Comparison of ENCODE assay signal across 13 cellular contexts in genomic region chr14:35900741-35901140, GRCh38.
A peak's percentile ranks its signal among the peaks of the same experiment; 100 is the strongest.
DNase-seq lines count a peak whose midpoint lies in the region; ATAC-seq and TF ChIP-seq lines count a peak whose summit lies in the region.
"Had no signal": no experiment of that assay in that cellular context is flagged by ENCODE, and none has a peak within 500 bp of the region (broad histone marks: within the 10 kb centered on the region; RNA-seq: fewer than 3 reads in every experiment).

No MANE protein-coding gene starts in this region.

- intact Hi-C loops in dorsolateral prefrontal cortex (cut with DNase I) = loop anchor here in 1 of 2 donors (5.0 kb wide), 1 partner anchor 42 kb away; no protein-coding TSS in a partner anchor
- intact Hi-C loops in Right ventricle myocardium superior (cut with DNase I) = no loop called here

- H3K27me3 ChIP-seq in dorsolateral prefrontal cortex (no peaks in the 10 kb centered on the region), layer of hippocampus (ENCODE audit: control insufficient read depth, insufficient read depth, low read length) (no peaks in the 10 kb centered on the region)

- peak overlapping the region in 7 of 59 donors; percentile 1 to 71 (median 25) for H3K4me3 ChIP-seq in dorsolateral prefrontal cortex
- H3K4me3 ChIP-seq: GM23248 had no signal

- DNase-seq in dorsolateral prefrontal cortex (no peak), substantia nigra (lab: John Stamatoyannopoulos, UW) (peak in 2 of 49 donors; percentile 25 to 41), Right ventricle myocardium superior (no peak), DMS153 treated with DMSO at 0.1 percent for 48 hours (lab: John Stamatoyannopoulos, UW; ENCODE audit: unreplicated experiment) (no peak)
- DNase-seq: Calu3; CD4-positive, alpha-beta memory T cell; COR-L47; DND-41; GM23248; H7; HCEC 1CT had no signal

- TF ChIP-seq CTCF in dorsolateral prefrontal cortex (IDR thresholded peaks at IDR 0.05 in 54 of 56, conservative IDR thresholded peaks at IDR 0.05 in 2 of 56; ENCODE audit: low read depth in 1 of 56, partially characterized antibody in 56 of 56) = no peak

- H3K27ac ChIP-seq in dorsolateral prefrontal cortex = peak overlapping the region in 46 of 59 donors; percentile 3 to 97 (median 90)
- peak overlapping the region; percentile 27 for H3K27ac ChIP-seq in layer of hippocampus (ENCODE audit: low read depth, low read length)
- peak overlapping the region; percentile 72 for H3K27ac ChIP-seq in substantia nigra (ENCODE audit: low read depth, low read length, poor library complexity, severe bottlenecking)
- H3K27ac ChIP-seq: GM23248 had no signal

- no peak for ATAC-seq in SK-N-SH treated with all-trans-retinoic acid at 6 μM for 48 hours
- ATAC-seq in Right ventricle myocardium superior (ENCODE audit: poor library complexity) = no peak

TF ChIP-seq in SK-N-SH treated with all-trans-retinoic acid at 6 μM for 48 hours, 23 proteins besides CTCF, POLR2A, EP300 and RAD21:
- no peak for TF ChIP-seq ZNF70 (CRISPR knock-in tag; IDR thresholded peaks at IDR 0.05)
- no peak for TF ChIP-seq ZNF565 (CRISPR knock-in tag; conservative IDR thresholded peaks at IDR 0.05; ENCODE audit: low read depth)
- TF ChIP-seq SNAI2 (CRISPR knock-in tag; IDR thresholded peaks at IDR 0.05) = no peak
- TF ChIP-seq CSRNP3 (CRISPR knock-in tag; IDR thresholded peaks at IDR 0.05) = no peak
- TF ChIP-seq ZFP3 (CRISPR knock-in tag; IDR thresholded peaks at IDR 0.05) = no peak
- no peak for TF ChIP-seq ESRRG (CRISPR knock-in tag; IDR thresholded peaks at IDR 0.05)
- TF ChIP-seq TOX (CRISPR knock-in tag; IDR thresholded peaks at IDR 0.05; ENCODE audit: borderline replicate concordance) = no peak
- no peak for TF ChIP-seq ZNF8 (CRISPR knock-in tag; IDR thresholded peaks at IDR 0.05)
- no peak for TF ChIP-seq PATZ1 (CRISPR knock-in tag; IDR thresholded peaks at IDR 0.05; ENCODE audit: borderline replicate concordance)
- TF ChIP-seq GLIS3 (CRISPR knock-in tag; IDR thresholded peaks at IDR 0.05) = no peak
- TF ChIP-seq CSDC2 (CRISPR knock-in tag; IDR thresholded peaks at IDR 0.05) = no peak
- no peak for TF ChIP-seq ZC3H10 (CRISPR knock-in tag; IDR thresholded peaks at IDR 0.05)
- TF ChIP-seq, protein P1, sequence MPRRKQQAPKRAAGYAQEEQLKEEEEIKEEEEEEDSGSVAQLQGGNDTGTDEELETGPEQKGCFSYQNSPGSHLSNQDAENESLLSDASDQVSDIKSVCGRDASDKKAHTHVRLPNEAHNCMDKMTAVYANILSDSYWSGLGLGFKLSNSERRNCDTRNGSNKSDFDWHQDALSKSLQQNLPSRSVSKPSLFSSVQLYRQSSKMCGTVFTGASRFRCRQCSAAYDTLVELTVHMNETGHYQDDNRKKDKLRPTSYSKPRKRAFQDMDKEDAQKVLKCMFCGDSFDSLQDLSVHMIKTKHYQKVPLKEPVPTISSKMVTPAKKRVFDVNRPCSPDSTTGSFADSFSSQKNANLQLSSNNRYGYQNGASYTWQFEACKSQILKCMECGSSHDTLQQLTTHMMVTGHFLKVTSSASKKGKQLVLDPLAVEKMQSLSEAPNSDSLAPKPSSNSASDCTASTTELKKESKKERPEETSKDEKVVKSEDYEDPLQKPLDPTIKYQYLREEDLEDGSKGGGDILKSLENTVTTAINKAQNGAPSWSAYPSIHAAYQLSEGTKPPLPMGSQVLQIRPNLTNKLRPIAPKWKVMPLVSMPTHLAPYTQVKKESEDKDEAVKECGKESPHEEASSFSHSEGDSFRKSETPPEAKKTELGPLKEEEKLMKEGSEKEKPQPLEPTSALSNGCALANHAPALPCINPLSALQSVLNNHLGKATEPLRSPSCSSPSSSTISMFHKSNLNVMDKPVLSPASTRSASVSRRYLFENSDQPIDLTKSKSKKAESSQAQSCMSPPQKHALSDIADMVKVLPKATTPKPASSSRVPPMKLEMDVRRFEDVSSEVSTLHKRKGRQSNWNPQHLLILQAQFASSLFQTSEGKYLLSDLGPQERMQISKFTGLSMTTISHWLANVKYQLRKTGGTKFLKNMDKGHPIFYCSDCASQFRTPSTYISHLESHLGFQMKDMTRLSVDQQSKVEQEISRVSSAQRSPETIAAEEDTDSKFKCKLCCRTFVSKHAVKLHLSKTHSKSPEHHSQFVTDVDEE (CRISPR knock-in tag; IDR thresholded peaks at IDR 0.05) = no peak
- TF ChIP-seq RARB (CRISPR knock-in tag; IDR thresholded peaks at IDR 0.05) = no peak

Comparison
In these comparisons a context has a peak if more than half of its experiments do, and no peak if none do; other contexts are left out.
1. H3K27ac ChIP-seq: peak in every context shown above with its lines; median percentile 90 in dorsolateral prefrontal cortex; 72 in substantia nigra; 27 in layer of hippocampus.